Comparison of ENCODE assay signal across 27 cellular contexts in the genomic region with DNA sequence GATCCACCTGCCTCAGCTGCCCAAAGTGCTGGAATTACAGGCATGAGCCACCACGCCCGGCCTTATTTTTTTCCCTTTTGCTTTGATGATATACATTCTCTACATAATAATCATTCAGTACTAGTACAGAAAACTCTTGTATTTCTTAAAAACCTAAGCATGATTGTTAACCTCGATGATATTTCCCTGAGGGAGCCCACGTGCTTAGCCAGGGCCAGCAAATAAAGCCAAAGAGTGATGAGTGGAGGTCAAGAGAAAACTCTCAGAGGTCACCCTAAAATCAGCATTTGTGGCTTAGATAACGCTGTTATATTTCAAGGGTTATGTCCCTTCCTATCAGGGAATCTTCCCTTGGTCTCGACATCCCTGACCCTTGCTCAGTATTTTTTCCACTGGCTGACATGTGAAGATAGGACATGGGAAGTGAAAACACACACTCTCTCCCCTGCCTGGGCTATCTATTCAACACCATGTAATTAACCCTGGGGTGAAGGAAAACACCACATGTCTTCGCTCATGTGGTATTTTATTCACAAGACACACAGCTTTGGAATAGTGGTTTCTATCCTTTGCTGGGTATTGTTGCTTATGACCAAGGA. TPM values are rescaled to one million over a fixed set of nuclear protein-coding genes. Genes with fewer than 3 reads are reported as not detected.
"Had no signal": no experiment of that assay in that cellular context is flagged by ENCODE, and none has a peak within 500 bp of the region (broad histone marks: within the 10 kb centered on the region; RNA-seq: fewer than 3 reads in every experiment).

No MANE protein-coding gene starts in this region.

- H3K27me3 ChIP-seq: dorsolateral prefrontal cortex, foreskin keratinocyte, heart right ventricle, ovary, spleen, testis, tibial artery had no signal

- FAIRE-seq: colon, islet of Langerhans had no signal

- ATAC-seq: esophagus mucosa; foreskin keratinocyte; heart right ventricle; left ventricle myocardium superior; lower lobe of right lung; natural killer cell; psoas muscle; right cardiac atrium; stimulated activated memory B cell treated with anti-CD40 and anti-IgM and Interleukin-4, amounts not matched to agents 10 μg/mL and 1 μg/mL and 100 μg/mL, for 72 hours; stimulated activated naive CD8-positive, alpha-beta T cell treated with anti-CD3 and anti-CD28 coated beads, Interleukin-15, Interleukin-2, amounts not matched to agents 100 U/mL and 50 U/mL, for 24 hours had no signal

- H3K4me3 ChIP-seq: dorsolateral prefrontal cortex, heart right ventricle, lower lobe of right lung, ovary, psoas muscle, skin epidermis, spleen, testis, tibial artery had no signal

- H3K36me3 ChIP-seq: lower lobe of right lung, ovary had no signal

- DNase-seq: dorsolateral prefrontal cortex; effector CD4-positive, alpha-beta T cell; foreskin keratinocyte; glutamatergic neuron; heart right ventricle; hippocampal formation; left ventricle myocardium superior; lower lobe of right lung; natural killer cell; occipital lobe; ovary; posterior cingulate gyrus; psoas muscle; right cardiac atrium; spleen; stimulated activated CD4-positive, alpha-beta T cell treated with anti-CD3 and anti-CD28 coated beads, Interleukin-4, amount 100 ng/mL, for 4 hours; stimulated activated naive CD8-positive, alpha-beta T cell treated with anti-CD3 and anti-CD28 coated beads, Interleukin-15, Interleukin-2, amounts not matched to agents 100 U/mL and 50 U/mL, for 24 hours; substantia nigra; testis had no signal

- H3K27ac Mint-ChIP-seq: natural killer cell; stimulated activated memory B cell treated with anti-CD40 and anti-IgM and Interleukin-4, amounts not matched to agents 10 μg/mL and 1 μg/mL and 100 μg/mL, for 72 hours; type B pancreatic cell had no signal

- H3K9me3 ChIP-seq: ovary, testis had no signal

- H3K4me1 Mint-ChIP-seq: natural killer cell; stimulated activated memory B cell treated with anti-CD40 and anti-IgM and Interleukin-4, amounts not matched to agents 10 μg/mL and 1 μg/mL and 100 μg/mL, for 72 hours had no signal

- H3K4me3 Mint-ChIP-seq: natural killer cell; stimulated activated memory B cell treated with anti-CD40 and anti-IgM and Interleukin-4, amounts not matched to agents 10 μg/mL and 1 μg/mL and 100 μg/mL, for 72 hours; type B pancreatic cell had no signal

- H3K4me1 ChIP-seq: foreskin keratinocyte, heart right ventricle, lower lobe of right lung, psoas muscle, spleen, testis, tibial artery had no signal

- H3K27ac ChIP-seq: dorsolateral prefrontal cortex, epithelial cell of prostate, foreskin keratinocyte, heart right ventricle, lower lobe of right lung, ovary, psoas muscle, skin epidermis, spleen, testis, tibial artery had no signal

- H3K27me3 Mint-ChIP-seq: stimulated activated memory B cell treated with anti-CD40 and anti-IgM and Interleukin-4, amounts not matched to agents 10 μg/mL and 1 μg/mL and 100 μg/mL, for 72 hours; type B pancreatic cell had no signal

RNA-seq across cellular contexts. Expression of gene TMEM225B, which starts 58.8 kb away (rescaled TPM):
- total RNA-seq: left ventricle myocardium superior, occipital lobe had no signal
